In the genomic region with DNA sequence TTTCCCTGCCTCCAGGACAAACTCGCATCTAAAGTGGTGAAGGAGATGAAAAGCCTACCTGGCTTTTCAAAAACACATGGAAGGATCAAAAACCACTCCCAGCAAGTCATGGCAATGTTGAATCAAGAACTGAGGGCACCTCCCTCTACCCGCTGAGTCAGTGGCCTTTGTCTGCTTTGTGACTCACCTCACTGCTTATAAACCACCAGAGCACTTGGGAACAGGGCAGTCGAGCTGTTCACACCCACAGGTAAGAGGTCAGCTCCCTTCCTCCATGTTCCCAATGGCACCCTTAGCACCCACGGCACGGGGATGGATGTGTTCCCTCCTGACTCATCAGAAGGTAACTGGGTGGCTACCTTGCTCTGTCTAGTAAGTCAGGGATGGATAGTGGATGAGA, we compare ENCODE assay signal across 16 cellular contexts. TPM values are rescaled to one million over a fixed set of nuclear protein-coding genes. Genes with fewer than 3 reads are reported as not detected.
DNase-seq lines count a peak whose midpoint lies in the region; ATAC-seq, FAIRE-seq and TF ChIP-seq lines count a peak whose summit lies in the region.
"Had no signal": no experiment of that assay in that cellular context is flagged by ENCODE, and none has a peak within 500 bp of the region (broad histone marks: within the 10 kb centered on the region; RNA-seq: fewer than 3 reads in every experiment).

No MANE protein-coding gene starts in this region.

- peaks cover 7% of the 10 kb centered on the region for H3K9me3 Mint-ChIP-seq in progenitor cell of endocrine pancreas (ENCODE audit: low read depth)
- H3K9me3 Mint-ChIP-seq in activated T-helper 1 cell treated with anti-CD3 and anti-CD28 coated beads, Interleukin-12 subunit alpha, Interleukin-12 subunit beta, Interleukin-2, Interleukin-4 antibody, amounts not matched to agents 30 ng/mL and 10 ng/mL and 1 ng/mL, durations not matched to agents 14 hours and 24 hours and 36 hours: no peaks in the 10 kb centered on the region
- H3K9me3 Mint-ChIP-seq: dendritic cell treated with granulocyte-macrophage colony-stimulating factor and Interleukin-4, amounts not matched to agents 40 ng/mL and 50 ng/mL, for 4 days; T-helper 2 cell treated with Interferon-gamma antibody and Interleukin-4, amounts not matched to agents 5 μg/mL and 100 μg/mL, for 36 hours had no signal

- H3K27me3 ChIP-seq in PC-9 (ENCODE audit: insufficient read depth, low read depth): no peaks in the 10 kb centered on the region

- H3F3A ChIP-seq in PC-9 (ENCODE audit: insufficient read depth, low read depth): peaks cover 5% of the 10 kb centered on the region; the same call in 1 of the 2 replicates

- no peaks in the 10 kb centered on the region for H3K27me3 Mint-ChIP-seq in progenitor cell of endocrine pancreas
- H3K27me3 Mint-ChIP-seq in activated T-helper 1 cell treated with anti-CD3 and anti-CD28 coated beads, Interleukin-12 subunit alpha, Interleukin-12 subunit beta, Interleukin-2, Interleukin-4 antibody, amounts not matched to agents 30 ng/mL and 10 ng/mL and 1 ng/mL, durations not matched to agents 14 hours and 24 hours and 36 hours (ENCODE audit: insufficient read depth): no peaks in the 10 kb centered on the region

- H3K4me1 ChIP-seq in PC-9 (replicated peaks; ENCODE audit: insufficient read depth) (peaks cover 39% of the 10 kb centered on the region), kidney (ENCODE audit: control insufficient read depth in 1 of 2, insufficient read depth in 1 of 2, low read depth in 1 of 2, low read length in 2 of 2) (peaks cover 5 to 11% of the 10 kb centered on the region in 2 donors)

- H3K4me3 ChIP-seq in PC-9 (no peak overlapping the region), kidney (ENCODE audit: low read length in 2 of 2) (no peak overlapping the region)
- H3K4me3 ChIP-seq: heart right ventricle had no signal

- H3K27ac ChIP-seq in PC-9 (peak overlapping the region; percentile 71), kidney (ENCODE audit: low read depth in 2 of 2, low read length in 2 of 2) (no peak overlapping the region)
- H3K27ac ChIP-seq: heart right ventricle had no signal

- no peaks in the 10 kb centered on the region for H4K20me1 ChIP-seq in PC-9 (ENCODE audit: insufficient read depth)

- peak overlapping the region; percentile 30 for H3K4me2 ChIP-seq in PC-9

- peak overlapping the region; percentile 2; the same call in 1 of the 2 replicates for H2AFZ ChIP-seq in PC-9

- intact Hi-C loops in PC-9 (cut with micrococcal nuclease; ENCODE audit: unreplicated experiment): no loop called here
- intact Hi-C loops in kidney (cut with DNase I): no loop called here
- intact Hi-C loops in cardiac septum (cut with DNase I): no loop called here
- intact Hi-C loops in activated T-helper 1 cell treated with anti-CD3 and anti-CD28 coated beads, Interleukin-12 subunit alpha, Interleukin-12 subunit beta, Interleukin-2, Interleukin-4 antibody, amounts not matched to agents 30 ng/mL and 10 ng/mL and 1 ng/mL, durations not matched to agents 14 hours and 24 hours and 36 hours (cut with micrococcal nuclease): no loop called here

- H3K36me3 ChIP-seq in PC-9 (ENCODE audit: low read depth) (no peaks in the 10 kb centered on the region), kidney (ENCODE audit: control insufficient read depth in 1 of 2, insufficient read depth in 2 of 2, low read length in 2 of 2) (no peaks in the 10 kb centered on the region)
- H3K36me3 ChIP-seq: heart right ventricle had no signal

- FAIRE-seq in kidney (lab: Jason Lieb, UNC): no peak

- no peaks in the 10 kb centered on the region for H3K79me2 ChIP-seq in PC-9 (ENCODE audit: low read depth)

- H3K36me3 Mint-ChIP-seq in progenitor cell of endocrine pancreas (ENCODE audit: insufficient read depth): peaks cover 10% of the 10 kb centered on the region
- no peaks in the 10 kb centered on the region for H3K36me3 Mint-ChIP-seq in activated T-helper 1 cell treated with anti-CD3 and anti-CD28 coated beads, Interleukin-12 subunit alpha, Interleukin-12 subunit beta, Interleukin-2, Interleukin-4 antibody, amounts not matched to agents 30 ng/mL and 10 ng/mL and 1 ng/mL, durations not matched to agents 14 hours and 24 hours and 36 hours (ENCODE audit: low read depth)

- no peaks in the 10 kb centered on the region for H3K4me1 Mint-ChIP-seq in progenitor cell of endocrine pancreas (ENCODE audit: low read depth)
- H3K4me1 Mint-ChIP-seq in activated T-helper 1 cell treated with anti-CD3 and anti-CD28 coated beads, Interleukin-12 subunit alpha, Interleukin-12 subunit beta, Interleukin-2, Interleukin-4 antibody, amounts not matched to agents 30 ng/mL and 10 ng/mL and 1 ng/mL, durations not matched to agents 14 hours and 24 hours and 36 hours (ENCODE audit: low read depth): no peaks in the 10 kb centered on the region
- H3K4me1 Mint-ChIP-seq: IgD-negative memory B cell had no signal

- no peaks in the 10 kb centered on the region for H3K9me2 ChIP-seq in PC-9 (ENCODE audit: insufficient read depth)

- H3K27ac Mint-ChIP-seq in progenitor cell of endocrine pancreas: peak overlapping the region; percentile 34
- H3K27ac Mint-ChIP-seq in activated T-helper 1 cell treated with anti-CD3 and anti-CD28 coated beads, Interleukin-12 subunit alpha, Interleukin-12 subunit beta, Interleukin-2, Interleukin-4 antibody, amounts not matched to agents 30 ng/mL and 10 ng/mL and 1 ng/mL, durations not matched to agents 14 hours and 24 hours and 36 hours: no peak overlapping the region
- H3K27ac Mint-ChIP-seq: activated naive CD4-positive, alpha-beta T cell treated with anti-CD3 and anti-CD28 coated beads, Interleukin-2, amount 50 U/mL, for 72 hours; dendritic cell treated with granulocyte-macrophage colony-stimulating factor and Interleukin-4, amounts not matched to agents 40 ng/mL and 50 ng/mL, for 4 days; IgD-negative memory B cell; T-helper 2 cell treated with Interferon-gamma antibody and Interleukin-4, amounts not matched to agents 5 μg/mL and 100 μg/mL, for 36 hours had no signal

- POLR2A ChIA-PET in PC-9 (lab: Charles Lee; ENCODE audit: unreplicated experiment): no interaction called here

- no peak for TF ChIP-seq CTCF in PC-9 (conservative IDR thresholded peaks at IDR 0.05)
- no peak for TF ChIP-seq CTCF in progenitor cell of endocrine pancreas (IDR thresholded peaks at IDR 0.05; ENCODE audit: unreplicated experiment)
- no peak for TF ChIP-seq CTCF in kidney (IDR thresholded peaks at IDR 0.05; ENCODE audit: borderline replicate concordance, extremely low read depth, insufficient read depth)

- peak; percentile 89 for DNase-seq in ELR (ENCODE audit: low read depth)
- DNase-seq in PC-9: peak; percentile 68 to 83
- no peak for DNase-seq in progenitor cell of endocrine pancreas (ENCODE audit: low spot score, unreplicated experiment)
- no peak for DNase-seq in kidney
- DNase-seq in cardiac septum (ENCODE audit: low spot score): no peak
- DNase-seq in activated T-helper 1 cell treated with anti-CD3 and anti-CD28 coated beads, Interleukin-12 subunit alpha, Interleukin-12 subunit beta, Interleukin-2, Interleukin-4 antibody, amounts not matched to agents 30 ng/mL and 10 ng/mL and 1 ng/mL, durations not matched to agents 14 hours and 24 hours and 36 hours (ENCODE audit: low spot score): no peak
- DNase-seq: heart right ventricle, midbrain, NCI-H187 had no signal

- ATAC-seq in esophagus mucosa: peak; percentile 99
- ATAC-seq in GM19452 (IDR thresholded peaks at IDR 0.05; ENCODE audit: unreplicated experiment): no peak
- ATAC-seq: activated naive CD4-positive, alpha-beta T cell treated with anti-CD3 and anti-CD28 coated beads, Interleukin-2, amount 50 U/mL, for 72 hours; heart right ventricle had no signal

- CTCF ChIA-PET in PC-9 (lab: Charles Lee): no interaction called here

- H3K4me3 Mint-ChIP-seq in progenitor cell of endocrine pancreas (ENCODE audit: low read depth): no peak overlapping the region
- no peak overlapping the region for H3K4me3 Mint-ChIP-seq in activated T-helper 1 cell treated with anti-CD3 and anti-CD28 coated beads, Interleukin-12 subunit alpha, Interleukin-12 subunit beta, Interleukin-2, Interleukin-4 antibody, amounts not matched to agents 30 ng/mL and 10 ng/mL and 1 ng/mL, durations not matched to agents 14 hours and 24 hours and 36 hours
- H3K4me3 Mint-ChIP-seq: dendritic cell treated with granulocyte-macrophage colony-stimulating factor and Interleukin-4, amounts not matched to agents 40 ng/mL and 50 ng/mL, for 4 days; IgD-negative memory B cell; T-helper 2 cell treated with Interferon-gamma antibody and Interleukin-4, amounts not matched to agents 5 μg/mL and 100 μg/mL, for 36 hours had no signal

- H3K9me3 ChIP-seq in PC-9 (ENCODE audit: insufficient read depth, low read depth) (no peaks in the 10 kb centered on the region), kidney (ENCODE audit: control insufficient read depth in 1 of 2, low read length in 2 of 2) (peaks cover 0 to 6% of the 10 kb centered on the region in 2 donors)

- no TSS peak for BruUV-seq in PC-9 (replicated peaks; lab: Mats Ljungman, UMichigan)

- H3K9ac ChIP-seq in kidney (ENCODE audit: low read length in 2 of 2): no peak overlapping the region

RNA-seq across cellular contexts. Expression of gene TENM4, which starts 21.7 kb away (rescaled TPM):
- total RNA-seq in PC-9 (2021) (0.25 TPM in 1 of 2 replicates, not detected in the other), esophagus mucosa (21.8 TPM), progenitor cell of endocrine pancreas (105 and 117 TPM in 2 replicates), kidney (31.0 TPM), cardiac septum (3.4 TPM)
- 0.34 TPM for polyA plus RNA-seq in kidney (ENCODE audit: insufficient read depth, low read depth, low replicate concordance)
- 0.03 TPM in 1 of 2 replicates, not detected in the other for total RNA-seq in activated T-helper 1 cell treated with anti-CD3 and anti-CD28 coated beads, Interleukin-12 subunit alpha, Interleukin-12 subunit beta, Interleukin-2, Interleukin-4 antibody, amounts not matched to agents 30 ng/mL and 10 ng/mL and 1 ng/mL, durations not matched to agents 14 hours and 24 hours and 36 hours
- total RNA-seq: activated CD8-positive, alpha-beta memory T cell treated with anti-CD3 and anti-CD28 coated beads for 36 hours; activated naive CD4-positive, alpha-beta T cell treated with anti-CD3 and anti-CD28 coated beads, Interleukin-2, amount 50 U/mL, for 72 hours had no signal
- polyA plus RNA-seq: IgD-negative memory B cell had no signal

Comparison
In these comparisons a context has a peak if more than half of its experiments do, and no peak if none do; other contexts are left out.
1. DNase-seq: peak in ELR (single experiment) and PC-9 (2 of 2); none in progenitor cell of endocrine pancreas (single experiment), kidney (single experiment), cardiac septum (single experiment) and activated T-helper 1 cell treated with anti-CD3 and anti-CD28 coated beads, Interleukin-12 subunit alpha, Interleukin-12 subunit beta, Interleukin-2, Interleukin-4 antibody, amounts not matched to agents 30 ng/mL and 10 ng/mL and 1 ng/mL, durations not matched to agents 14 hours and 24 hours and 36 hours (single experiment).